In the genomic region with DNA sequence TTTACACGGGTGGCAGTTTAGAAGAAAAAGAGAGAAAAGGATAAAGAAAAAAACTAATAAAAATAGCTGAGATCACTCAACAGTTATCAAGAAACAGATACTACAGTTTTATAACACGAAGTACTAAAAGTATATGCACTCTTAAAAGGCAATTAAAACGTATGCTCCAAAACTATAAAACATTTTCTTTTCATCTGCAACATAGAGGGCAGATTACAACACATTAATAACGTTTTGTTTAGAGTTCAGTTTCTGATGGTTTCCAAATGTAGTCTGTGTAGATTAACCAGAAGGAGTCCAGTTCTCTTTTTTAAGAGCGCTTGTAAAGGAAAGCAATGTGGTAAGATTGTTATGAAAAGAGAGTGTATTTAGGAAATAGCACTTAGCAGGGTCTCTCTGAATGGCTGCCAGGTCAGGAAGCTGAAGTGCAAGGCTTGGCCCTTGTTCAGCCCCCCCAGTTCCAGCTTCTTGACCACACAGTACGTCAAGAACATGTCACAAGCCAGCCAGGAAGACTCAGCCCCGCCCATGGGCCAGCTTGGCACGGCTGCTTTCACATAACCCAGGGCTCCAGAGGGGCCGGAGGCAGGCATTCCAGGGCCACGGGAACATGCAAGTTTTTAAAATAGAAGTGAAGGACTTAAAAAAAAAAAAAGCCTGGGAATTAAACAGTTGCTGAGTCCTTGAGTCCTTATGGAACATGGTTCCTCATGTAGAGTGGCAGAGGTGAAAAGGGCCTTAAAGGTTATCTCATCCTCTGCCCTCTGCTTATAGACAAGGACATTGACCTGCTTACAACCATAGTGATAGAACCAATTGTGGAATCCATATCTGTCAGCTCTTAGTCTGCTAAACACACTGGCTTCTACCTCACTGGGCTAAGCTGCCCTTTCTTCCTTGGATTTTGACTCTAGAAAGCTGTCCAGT, we compare ENCODE assay signal across 1 cellular context.
TF ChIP-seq lines count a peak whose summit lies in the region.

No MANE protein-coding gene starts in this region.

TF ChIP-seq in A549, 52 proteins besides CTCF, POLR2A, EP300 and RAD21 (continued from another document):
- TF ChIP-seq, protein P1, sequence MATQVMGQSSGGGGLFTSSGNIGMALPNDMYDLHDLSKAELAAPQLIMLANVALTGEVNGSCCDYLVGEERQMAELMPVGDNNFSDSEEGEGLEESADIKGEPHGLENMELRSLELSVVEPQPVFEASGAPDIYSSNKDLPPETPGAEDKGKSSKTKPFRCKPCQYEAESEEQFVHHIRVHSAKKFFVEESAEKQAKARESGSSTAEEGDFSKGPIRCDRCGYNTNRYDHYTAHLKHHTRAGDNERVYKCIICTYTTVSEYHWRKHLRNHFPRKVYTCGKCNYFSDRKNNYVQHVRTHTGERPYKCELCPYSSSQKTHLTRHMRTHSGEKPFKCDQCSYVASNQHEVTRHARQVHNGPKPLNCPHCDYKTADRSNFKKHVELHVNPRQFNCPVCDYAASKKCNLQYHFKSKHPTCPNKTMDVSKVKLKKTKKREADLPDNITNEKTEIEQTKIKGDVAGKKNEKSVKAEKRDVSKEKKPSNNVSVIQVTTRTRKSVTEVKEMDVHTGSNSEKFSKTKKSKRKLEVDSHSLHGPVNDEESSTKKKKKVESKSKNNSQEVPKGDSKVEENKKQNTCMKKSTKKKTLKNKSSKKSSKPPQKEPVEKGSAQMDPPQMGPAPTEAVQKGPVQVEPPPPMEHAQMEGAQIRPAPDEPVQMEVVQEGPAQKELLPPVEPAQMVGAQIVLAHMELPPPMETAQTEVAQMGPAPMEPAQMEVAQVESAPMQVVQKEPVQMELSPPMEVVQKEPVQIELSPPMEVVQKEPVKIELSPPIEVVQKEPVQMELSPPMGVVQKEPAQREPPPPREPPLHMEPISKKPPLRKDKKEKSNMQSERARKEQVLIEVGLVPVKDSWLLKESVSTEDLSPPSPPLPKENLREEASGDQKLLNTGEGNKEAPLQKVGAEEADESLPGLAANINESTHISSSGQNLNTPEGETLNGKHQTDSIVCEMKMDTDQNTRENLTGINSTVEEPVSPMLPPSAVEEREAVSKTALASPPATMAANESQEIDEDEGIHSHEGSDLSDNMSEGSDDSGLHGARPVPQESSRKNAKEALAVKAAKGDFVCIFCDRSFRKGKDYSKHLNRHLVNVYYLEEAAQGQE (IDR thresholded peaks at IDR 0.05) = no peak
- no peak for TF ChIP-seq FOXS1 (CRISPR knock-in tag; IDR thresholded peaks at IDR 0.05)
- TF ChIP-seq, protein P2, sequence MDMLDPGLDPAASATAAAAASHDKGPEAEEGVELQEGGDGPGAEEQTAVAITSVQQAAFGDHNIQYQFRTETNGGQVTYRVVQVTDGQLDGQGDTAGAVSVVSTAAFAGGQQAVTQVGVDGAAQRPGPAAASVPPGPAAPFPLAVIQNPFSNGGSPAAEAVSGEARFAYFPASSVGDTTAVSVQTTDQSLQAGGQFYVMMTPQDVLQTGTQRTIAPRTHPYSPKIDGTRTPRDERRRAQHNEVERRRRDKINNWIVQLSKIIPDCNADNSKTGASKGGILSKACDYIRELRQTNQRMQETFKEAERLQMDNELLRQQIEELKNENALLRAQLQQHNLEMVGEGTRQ (IDR thresholded peaks at IDR 0.05) = no peak
- TF ChIP-seq FOSB (CRISPR knock-in tag; IDR thresholded peaks at IDR 0.05) = no peak
- TF ChIP-seq RARB (CRISPR knock-in tag; IDR thresholded peaks at IDR 0.05) = no peak
- TF ChIP-seq JUNB (IDR thresholded peaks at IDR 0.05) = no peak
